ENCODE assay signal across 20 cellular contexts in the genomic region with DNA sequence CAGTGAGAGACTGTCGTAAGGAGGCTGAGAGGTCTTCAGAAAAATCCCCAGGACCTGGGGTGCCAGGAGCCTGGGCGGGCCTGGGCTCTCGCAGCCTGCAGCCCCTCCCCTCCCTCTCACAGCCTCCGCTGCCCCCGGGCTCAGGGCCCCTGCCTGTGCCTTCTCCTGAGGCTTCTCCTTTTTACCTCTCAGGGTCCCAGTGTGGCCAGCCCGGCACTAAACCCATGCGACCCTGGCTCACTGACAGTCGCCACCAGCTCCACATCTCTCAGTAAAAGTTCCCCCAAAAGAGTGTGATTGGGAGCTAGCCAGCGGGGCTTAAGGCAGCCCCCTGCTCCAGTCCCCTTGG. TPM values are rescaled to one million over a fixed set of nuclear protein-coding genes. Genes with fewer than 3 reads are reported as not detected.
A peak's percentile ranks its signal among the peaks of the same experiment; 100 is the strongest.
DNase-seq lines count a peak whose midpoint lies in the region; ATAC-seq and TF ChIP-seq lines count a peak whose summit lies in the region.
"Had no signal": no experiment of that assay in that cellular context is flagged by ENCODE, and none has a peak within 500 bp of the region (broad histone marks: within the 10 kb centered on the region; RNA-seq: fewer than 3 reads in every experiment).

No MANE protein-coding gene starts in this region.

- peaks cover 2% of the 10 kb centered on the region for H3K79me1 ChIP-seq in neuronal stem cell (ENCODE audit: low read depth, low read length)

- H2AK5ac ChIP-seq in neuronal stem cell (ENCODE audit: low read depth, low read length), result no peak overlapping the region

- H3K79me2 ChIP-seq in GM23338 (replicated peaks; ENCODE audit: insufficient read depth), result peaks cover 18% of the 10 kb centered on the region

- H3K36me3 Mint-ChIP-seq in GM23338 (ENCODE audit: low read depth) (peaks cover 9% of the 10 kb centered on the region; the same call in 2 of the 3 replicates), glutamatergic neuron (ENCODE audit: unreplicated experiment) (peaks cover 13% of the 10 kb centered on the region)
- H3K36me3 Mint-ChIP-seq: CD8-positive, alpha-beta T cell had no signal

- H3K4me3 Mint-ChIP-seq in GM23338 (no peak overlapping the region), glutamatergic neuron (ENCODE audit: unreplicated experiment) (no peak overlapping the region)
- H3K4me3 Mint-ChIP-seq: B cell; CD4-positive, alpha-beta T cell; CD8-positive, alpha-beta T cell had no signal

- H3F3A ChIP-seq in GM23338 (replicated peaks; ENCODE audit: low read depth), result no peaks in the 10 kb centered on the region

- ATAC-seq in GM23338 (peak; percentile 18; the same call in 2 of the 3 replicates), GM21737 (IDR thresholded peaks at IDR 0.05; ENCODE audit: unreplicated experiment) (no peak)
- ATAC-seq: A549; CD8-positive, alpha-beta T cell had no signal

- no peak for TF ChIP-seq POLR2A in NB4 (IDR thresholded peaks at IDR 0.05; ENCODE audit: extremely low read depth, insufficient read length)

- peak overlapping the region; percentile 22 for H3K14ac ChIP-seq in neuronal stem cell (ENCODE audit: low read length)

- H3K4me2 ChIP-seq in GM23338, result no peak overlapping the region
- no peak overlapping the region for H3K4me2 ChIP-seq in neuronal stem cell (ENCODE audit: insufficient read depth, low read length, poor library complexity, severe bottlenecking)
- H3K4me2 ChIP-seq: A549; BLaER1 treated with 17β-estradiol and CSF1 and Interleukin-3, amounts not matched to agents 10 nM and 100 nM had no signal

- H3K9ac ChIP-seq in neuronal stem cell (ENCODE audit: low read depth, low read length, poor library complexity), result no peak overlapping the region
- H3K9ac ChIP-seq: BLaER1 treated with 17β-estradiol and CSF1 and Interleukin-3, amounts not matched to agents 10 nM and 100 nM had no signal

- H3K4me3 ChIP-seq in GM23338 (no peak overlapping the region), NB4 (ENCODE audit: low read depth, low read length) (peak overlapping the region; percentile 89), neuronal stem cell (ENCODE audit: low read length in 2 of 2) (no peak overlapping the region)
- H3K4me3 ChIP-seq: A549; BLaER1 treated with 17β-estradiol and CSF1 and Interleukin-3, amounts not matched to agents 10 nM and 100 nM had no signal

- H3K9me3 ChIP-seq in neuronal stem cell (replicated peaks in 1 of 2; ENCODE audit: control insufficient read depth in 2 of 2, insufficient read depth in 1 of 2, low read depth in 1 of 2, low read length in 2 of 2), result peaks cover 0 to 5% of the 10 kb centered on the region in 2 donors
- H3K9me3 ChIP-seq: A549; BLaER1 treated with 17β-estradiol and CSF1 and Interleukin-3, amounts not matched to agents 10 nM and 100 nM; Caco-2 had no signal

- no peak overlapping the region for H2BK12ac ChIP-seq in neuronal stem cell (ENCODE audit: low read length)

- no peak overlapping the region for H4K91ac ChIP-seq in neuronal stem cell (ENCODE audit: low read depth, low read length, poor library complexity)

- H2AFZ ChIP-seq in GM23338 (no peak overlapping the region), neuronal stem cell (ENCODE audit: low read length) (no peak overlapping the region)

- no peak for TF ChIP-seq CTCF in GM23338 (conservative IDR thresholded peaks at IDR 0.05; ENCODE audit: low read depth in 2 of 2)
- TF ChIP-seq CTCF in NB4 (IDR thresholded peaks at IDR 0.05; ENCODE audit: low read depth, low read length), result no peak
- peak; percentile 2 for TF ChIP-seq CTCF in glutamatergic neuron (IDR thresholded peaks at IDR 0.05; ENCODE audit: partially characterized antibody, unreplicated experiment)

- H3K9me3 Mint-ChIP-seq in GM23338, result no peaks in the 10 kb centered on the region
- H3K9me3 Mint-ChIP-seq in glutamatergic neuron (ENCODE audit: unreplicated experiment), result peaks cover 4% of the 10 kb centered on the region
- H3K9me3 Mint-ChIP-seq: CD4-positive, alpha-beta T cell; CD8-positive, alpha-beta T cell had no signal

- no peaks in the 10 kb centered on the region for H3K9me2 ChIP-seq in GM23338 (ENCODE audit: insufficient read depth)

- H2BK120ac ChIP-seq in neuronal stem cell (ENCODE audit: low read depth, low read length), result no peak overlapping the region

- H2BK15ac ChIP-seq in neuronal stem cell (ENCODE audit: low read length), result no peak overlapping the region

- WGBS in neuronal stem cell (ENCODE audit: extremely low coverage in 2 of 2, insufficient read length in 2 of 2, insufficient replicate concordance in 1 of 2), 2 donors, result no CpG with 5 or more reads among the region's 9 CpGs

- H3K27ac ChIP-seq in GM23338 (ENCODE audit: low read depth) (no peak overlapping the region), neuronal stem cell (replicated peaks; ENCODE audit: low read length) (no peak overlapping the region)
- H3K27ac ChIP-seq: 22Rv1; A549; BLaER1 treated with 17β-estradiol and CSF1 and Interleukin-3, amounts not matched to agents 10 nM and 100 nM; C4-2B had no signal

- H3K27me3 ChIP-seq in GM23338 (ENCODE audit: insufficient read depth) (no peaks in the 10 kb centered on the region), neuronal stem cell (ENCODE audit: control insufficient read depth in 3 of 3, insufficient read depth in 3 of 3, low read depth in 1 of 3, low read length in 3 of 3) (no peaks in the 10 kb centered on the region)

- peaks cover under 1% of the 10 kb centered on the region; the same call in 1 of the 2 replicates for H3K4me1 ChIP-seq in GM23338 (ENCODE audit: insufficient read depth)
- peaks cover 2% of the 10 kb centered on the region in 2 donors for H3K4me1 ChIP-seq in neuronal stem cell (ENCODE audit: control insufficient read depth in 2 of 2, insufficient read depth in 1 of 2, low read depth in 1 of 2, low read length in 2 of 2)
- H3K4me1 ChIP-seq: A549, Caco-2 had no signal

- H3K36me3 ChIP-seq in GM23338 (ENCODE audit: insufficient read depth), result no peaks in the 10 kb centered on the region
- H3K36me3 ChIP-seq in neuronal stem cell (replicated peaks in 1 of 2; ENCODE audit: control insufficient read depth in 2 of 2, insufficient read depth in 2 of 2, low read length in 2 of 2), result peaks cover 5 to 7% of the 10 kb centered on the region in 2 donors
- H3K36me3 ChIP-seq: BLaER1 treated with 17β-estradiol and CSF1 and Interleukin-3, amounts not matched to agents 10 nM and 100 nM had no signal

- no peak overlapping the region for H3K23ac ChIP-seq in neuronal stem cell (ENCODE audit: low read depth, low read length, poor library complexity)

- H3K18ac ChIP-seq in neuronal stem cell (ENCODE audit: low read length), result no peak overlapping the region

- DNase-seq in GM23338 (ENCODE audit: low spot score) (no peak), NB4 (ENCODE audit: low read depth) (peak; percentile 79), glutamatergic neuron (no peak), neuronal stem cell (ENCODE audit: low spot score) (no peak), cerebellum (ENCODE audit: low spot score) (no peak), T-helper 2 cell (no peak)
- DNase-seq in activated naive CD4-positive, alpha-beta T cell (lab: John Stamatoyannopoulos, UW), result no peak
- DNase-seq: AML-193; Caco-2; Calu3; CD4-positive, alpha-beta T cell; CD8-positive, alpha-beta T cell; DMS79 treated with DMSO at 0.1 percent for 48 hours had no signal

- no peak overlapping the region for H3K4ac ChIP-seq in neuronal stem cell (ENCODE audit: low read length)

- H3K27ac Mint-ChIP-seq in GM23338 (no peak overlapping the region), glutamatergic neuron (ENCODE audit: unreplicated experiment) (no peak overlapping the region)
- H3K27ac Mint-ChIP-seq: B cell; CD4-positive, alpha-beta T cell; CD8-positive, alpha-beta T cell had no signal

- H4K8ac ChIP-seq in neuronal stem cell (ENCODE audit: low read depth, low read length), result no peak overlapping the region

- H3K27me3 Mint-ChIP-seq in GM23338 (ENCODE audit: insufficient read depth, low read depth, poor library complexity), result peaks cover 2% of the 10 kb centered on the region
- peaks cover 3% of the 10 kb centered on the region for H3K27me3 Mint-ChIP-seq in glutamatergic neuron (ENCODE audit: unreplicated experiment)
- H3K27me3 Mint-ChIP-seq: CD4-positive, alpha-beta T cell had no signal

- H3K4me1 Mint-ChIP-seq in GM23338 (peaks cover 33% of the 10 kb centered on the region), glutamatergic neuron (ENCODE audit: low read depth, unreplicated experiment) (peaks cover 40% of the 10 kb centered on the region)

- no peak overlapping the region for H2BK5ac ChIP-seq in neuronal stem cell (ENCODE audit: low read length)

- peaks cover 13% of the 10 kb centered on the region for H4K20me1 ChIP-seq in GM23338 (replicated peaks; ENCODE audit: insufficient read depth)

TF ChIP-seq in GM23338, 12 proteins besides CTCF, POLR2A, EP300 and RAD21:
- TF ChIP-seq CREB1 (CRISPR knock-in tag; IDR thresholded peaks at IDR 0.05; ENCODE audit: low read depth), result no peak
- TF ChIP-seq NANOG (IDR thresholded peaks at IDR 0.05; ENCODE audit: borderline replicate concordance), result no peak
- TF ChIP-seq POLR2AphosphoS5 (IDR thresholded peaks at IDR 0.05; ENCODE audit: low read depth), result no peak
TF ChIP-seq in GM23338: peak in this region for 0.

RNA-seq across cellular contexts. Expression of gene PDE9A, which starts 26.5 kb away (rescaled TPM):
- 26.5 and 33.3 TPM in 2 replicates for total RNA-seq in GM23338 (2014; rRNA removed; shearing (Covaris generic))
- 27.2 and 31.1 TPM in 2 replicates for polyA plus RNA-seq in GM23338 (2016; fragmentation: Nextera tagmentation; extraction: Ambion mirVana)
- total RNA-seq in glutamatergic neuron (ENCODE audit: unreplicated experiment) (58.7 TPM), cerebellum (23.5 TPM)
- 44.9 TPM for polyA plus RNA-seq in neuronal stem cell (2013, experiment 1 of 2)
- 45.6 TPM for polyA plus RNA-seq in neuronal stem cell (2013, experiment 2 of 2)
- total RNA-seq: A172 had no signal
